8 cellular contexts compared by ENCODE assay signal in genomic region chr19:2269244-2270156, GRCh38. TPM values are rescaled to one million over a fixed set of nuclear protein-coding genes. Genes with fewer than 3 reads are reported as not detected.
A peak's percentile ranks its signal among the peaks of the same experiment; 100 is the strongest.
DNase-seq lines count a peak whose midpoint lies in the region; ATAC-seq and TF ChIP-seq lines count a peak whose summit lies in the region.

No MANE protein-coding gene starts in this region.

- H3K4me3 Mint-ChIP-seq in CD8-positive, alpha-beta T cell, result peak overlapping the region; percentile 91
- peak overlapping the region; percentile 95 for H3K4me3 Mint-ChIP-seq in effector memory CD8-positive, alpha-beta T cell

- intact Hi-C loops in CD8-positive, alpha-beta T cell (cut with DNase I, micrococcal nuclease), result loop anchor here (1.0 to 5.0 kb wide), 6 partner anchors 11 to 1607 kb away; partner anchors contain the start of genes PLEKHJ1 (in 2 of the 2), SF3A2 (in 2 of the 2), AP3D1 (in 1 of the 2) and IZUMO4 (in 1 of the 2)

- peak; percentile 98 to 100 (median 99) for DNase-seq in CD8-positive, alpha-beta T cell
- DNase-seq in HT-29 (ENCODE audit: low spot score) (peak; percentile 87), mesendoderm (peak; percentile 98)
- peak; percentile 95 for DNase-seq in NK-92 treated with Interleukin-12 subunit alpha and Interleukin-12 subunit beta, amount 100 ng/mL, for 24 hours (lab: John Stamatoyannopoulos, UW)
- peak; percentile 98 to 99 (median 98) for DNase-seq in activated CD8-positive, alpha-beta memory T cell treated with anti-CD3 and anti-CD28 coated beads for 48 hours (ENCODE audit: low read depth in 2 of 3, low spot score in 2 of 3)
- peak; percentile 99 for DNase-seq in effector memory CD8-positive, alpha-beta T cell
- peak; percentile 99 for DNase-seq in stimulated activated CD8-positive, alpha-beta memory T cell treated with anti-CD3 and anti-CD28 coated beads, Interleukin-12 subunit alpha, Interleukin-12 subunit beta, amount 100 ng/mL, for 4 hours (ENCODE audit: low read depth)

- H3K4me3 ChIP-seq in CD8-positive, alpha-beta T cell (ENCODE audit: low read depth, low read length), result peak overlapping the region; percentile 98
- peak overlapping the region; percentile 100 for H3K4me3 ChIP-seq in mesendoderm (ENCODE audit: low read length)

- peaks cover 46% of the 10 kb centered on the region for H3K4me1 ChIP-seq in CD8-positive, alpha-beta T cell (ENCODE audit: insufficient read depth, low read length)
- no peaks in the 10 kb centered on the region for H3K4me1 ChIP-seq in mesendoderm (ENCODE audit: control insufficient read depth, low read depth, low read length)

- H3K36me3 ChIP-seq in CD8-positive, alpha-beta T cell (ENCODE audit: insufficient read depth, low read length), result peaks cover 13% of the 10 kb centered on the region
- peaks cover 5% of the 10 kb centered on the region for H3K36me3 ChIP-seq in mesendoderm (ENCODE audit: control insufficient read depth, insufficient read depth, low read length)

- peak overlapping the region; percentile 92 for H2AK5ac ChIP-seq in mesendoderm (ENCODE audit: low read length)

- no peaks in the 10 kb centered on the region for H3K27me3 ChIP-seq in CD8-positive, alpha-beta T cell (ENCODE audit: insufficient read depth, low read length)
- H3K27me3 ChIP-seq in mesendoderm (ENCODE audit: insufficient read depth, low read length, poor library complexity), result no peaks in the 10 kb centered on the region

- no peak overlapping the region for H4K8ac ChIP-seq in mesendoderm (ENCODE audit: low read depth, low read length)

- H3K36me3 Mint-ChIP-seq in CD8-positive, alpha-beta T cell, result peaks cover 23% of the 10 kb centered on the region
- H3K36me3 Mint-ChIP-seq in effector memory CD8-positive, alpha-beta T cell (ENCODE audit: insufficient read depth), result peaks cover 60% of the 10 kb centered on the region

- peak; percentile 80 for ATAC-seq in CD8-positive, alpha-beta T cell
- peak; percentile 56 for ATAC-seq in GM19455 (IDR thresholded peaks at IDR 0.05; ENCODE audit: unreplicated experiment)
- peak; percentile 78 for ATAC-seq in effector memory CD8-positive, alpha-beta T cell (replicated peaks)

- peak overlapping the region; percentile 100 for H3K9ac ChIP-seq in mesendoderm (ENCODE audit: low read length)

- peak overlapping the region; percentile 89 for H3K23ac ChIP-seq in mesendoderm (ENCODE audit: low read length)

- no peak overlapping the region for H2BK5ac ChIP-seq in mesendoderm (ENCODE audit: low read length)

- no peaks in the 10 kb centered on the region for H3K27me3 Mint-ChIP-seq in CD8-positive, alpha-beta T cell (ENCODE audit: low read depth)
- no peaks in the 10 kb centered on the region for H3K27me3 Mint-ChIP-seq in effector memory CD8-positive, alpha-beta T cell

- POLR2A ChIA-PET in CD8-positive, alpha-beta T cell (lab: Charles Lee), result interaction anchor here (0.9 to 5.3 kb wide), 10 partner anchors 8 to 123 kb away, joined by 3 to 46 read pairs (median 5); partner anchors contain the start of genes AMH, LSM7, PLEKHJ1 and SPPL2B

- peaks cover 7% of the 10 kb centered on the region for H3K79me1 ChIP-seq in mesendoderm (ENCODE audit: low read length)

- H4K5ac ChIP-seq in mesendoderm (ENCODE audit: low read length), result no peak overlapping the region

- H3K56ac ChIP-seq in mesendoderm (ENCODE audit: low read length), result peak overlapping the region; percentile 100

- CTCF ChIA-PET in CD8-positive, alpha-beta T cell (lab: Charles Lee), result interaction anchor here (1.2 to 6.9 kb wide), 4 partner anchors 10 to 30 kb away, joined by 3 to 86 read pairs (median 50); partner anchors contain the start of gene JSRP1

- no peaks in the 10 kb centered on the region for H3K9me3 ChIP-seq in CD8-positive, alpha-beta T cell (ENCODE audit: low read length)

- no peak overlapping the region for H3K4me2 ChIP-seq in mesendoderm (ENCODE audit: low read length)

- peaks cover 36% of the 10 kb centered on the region for H3K4me1 Mint-ChIP-seq in CD8-positive, alpha-beta T cell (ENCODE audit: low read depth)
- peaks cover 23 to 25% of the 10 kb centered on the region in 2 donors for H3K4me1 Mint-ChIP-seq in effector memory CD8-positive, alpha-beta T cell (ENCODE audit: low read depth in 2 of 2)

- H3K18ac ChIP-seq in mesendoderm (ENCODE audit: low read length), result peak overlapping the region; percentile 69

- WGBS in mesendoderm (ENCODE audit: extremely low coverage, insufficient coverage, low lambda C conversion rate), result no CpG with 5 or more reads among the region's 103 CpGs

- no peak overlapping the region for H2BK15ac ChIP-seq in mesendoderm (replicated peaks; ENCODE audit: low read depth)

- TF ChIP-seq CTCF in CD8-positive, alpha-beta T cell (IDR thresholded peaks at IDR 0.05), result no peak

- H3K27ac Mint-ChIP-seq in CD8-positive, alpha-beta T cell, result peak overlapping the region; percentile 92
- H3K27ac Mint-ChIP-seq in effector memory CD8-positive, alpha-beta T cell, result peak overlapping the region; percentile 95 to 99

- H3K4ac ChIP-seq in mesendoderm (ENCODE audit: low read depth, low read length), result peak overlapping the region; percentile 77

- H3K27ac ChIP-seq in CD8-positive, alpha-beta T cell (ENCODE audit: low read depth, low read length), result peak overlapping the region; percentile 86
- H3K27ac ChIP-seq in mesendoderm (ENCODE audit: low read depth, low read length), result peak overlapping the region; percentile 84

- no peaks in the 10 kb centered on the region for H3K9me3 Mint-ChIP-seq in CD8-positive, alpha-beta T cell
- no peaks in the 10 kb centered on the region for H3K9me3 Mint-ChIP-seq in effector memory CD8-positive, alpha-beta T cell

- H2BK120ac ChIP-seq in mesendoderm (ENCODE audit: low read depth, low read length), result no peak overlapping the region

- H3K79me2 ChIP-seq in mesendoderm (ENCODE audit: control insufficient read depth, insufficient read depth, low read length), result peaks cover 38% of the 10 kb centered on the region

RNA-seq across cellular contexts. Expression of gene PEAK3, which starts 12.5 kb away (rescaled TPM):
- total RNA-seq in CD8-positive, alpha-beta T cell, result not detected
- not detected in 2 replicates for total RNA-seq in HT-29 (2014; rRNA removed; shearing (Covaris generic))
- 0.01 TPM for polyA plus RNA-seq in mesendoderm (2013, experiment 1 of 2)
- polyA plus RNA-seq in mesendoderm (2013, experiment 2 of 2), result 0.01 TPM

RNA-seq across cellular contexts. Expression of gene JSRP1, which starts 13.3 kb away (rescaled TPM):
- total RNA-seq in CD8-positive, alpha-beta T cell, result under 1 TPM in 1 of 2 experiments, not detected in 1; 0.92 TPM
- 0.34 and 0.38 TPM in 2 replicates for total RNA-seq in HT-29 (2014; rRNA removed; shearing (Covaris generic))
- polyA plus RNA-seq in mesendoderm (2013, experiment 1 of 2), result 0.44 TPM
- 0.57 TPM for polyA plus RNA-seq in mesendoderm (2013, experiment 2 of 2)

RNA-seq across cellular contexts. Expression of gene AMH, which starts 20.4 kb away (rescaled TPM):
- 1 to 10 TPM; 2.2 to 4.4 TPM for total RNA-seq in CD8-positive, alpha-beta T cell
- 17.3 and 19.9 TPM in 2 replicates for total RNA-seq in HT-29 (2014; rRNA removed; shearing (Covaris generic))
- 4.2 TPM for polyA plus RNA-seq in mesendoderm (2013, experiment 1 of 2)
- 3.9 TPM for polyA plus RNA-seq in mesendoderm (2013, experiment 2 of 2)

RNA-seq across cellular contexts. Expression of gene SF3A2, which starts 32.9 kb away (rescaled TPM):
- total RNA-seq in CD8-positive, alpha-beta T cell, result 100 to 1,000 TPM; 164 to 167 TPM
- 80.5 and 102 TPM in 2 replicates for total RNA-seq in HT-29 (2014; rRNA removed; shearing (Covaris generic))
- 109 TPM for polyA plus RNA-seq in mesendoderm (2013, experiment 1 of 2)
- 111 TPM for polyA plus RNA-seq in mesendoderm (2013, experiment 2 of 2)

RNA-seq across cellular contexts. Expression of gene PLEKHJ1, which starts 33.4 kb away (rescaled TPM):
- 10 to 100 TPM; 25.9 to 26.1 TPM for total RNA-seq in CD8-positive, alpha-beta T cell
- 295 and 307 TPM in 2 replicates for total RNA-seq in HT-29 (2014; rRNA removed; shearing (Covaris generic))
- 101 TPM for polyA plus RNA-seq in mesendoderm (2013, experiment 1 of 2)
- 99.1 TPM for polyA plus RNA-seq in mesendoderm (2013, experiment 2 of 2)

Comparison
In these comparisons a context has a peak if more than half of its experiments do, and no peak if none do; other contexts are left out.
1. Peak in every context shown above with its lines: DNase-seq, ATAC-seq, H3K4me3 ChIP-seq and H3K27ac ChIP-seq.